21 cellular contexts compared by ENCODE assay signal in genomic region chr1:244545511-244545910, GRCh38.
A peak's percentile ranks its signal among the peaks of the same experiment; 100 is the strongest.
DNase-seq lines count a peak whose midpoint lies in the region; ATAC-seq and TF ChIP-seq lines count a peak whose summit lies in the region.
"Had no signal": no experiment of that assay in that cellular context is flagged by ENCODE, and none has a peak within 500 bp of the region (broad histone marks: within the 10 kb centered on the region; RNA-seq: fewer than 3 reads in every experiment).

No MANE protein-coding gene starts in this region.

- H3K4me1 ChIP-seq in mammary epithelial cell (ENCODE audit: insufficient read depth, low read length) = no peaks in the 10 kb centered on the region

- intact Hi-C loops in MCF 10A (cut with micrococcal nuclease) = no loop called here
- intact Hi-C loops in mammary epithelial cell (cut with micrococcal nuclease) = no loop called here
- intact Hi-C loops in left colon (cut with DNase I, micrococcal nuclease) = no loop called here

- H3K27ac ChIP-seq in mammary epithelial cell (ENCODE audit: insufficient read depth, low read depth, low read length) = no peak overlapping the region
- H3K27ac ChIP-seq in brain microvascular endothelial cell = no peak overlapping the region
- H3K27ac ChIP-seq: 22Rv1 had no signal

- no peaks in the 10 kb centered on the region for H3K9me3 ChIP-seq in mammary epithelial cell (replicated peaks; ENCODE audit: insufficient read depth, low read length)

- BruUV-seq in MCF 10A (replicated peaks; lab: Mats Ljungman, UMichigan) = no TSS peak
- no TSS peak for BruUV-seq in mammary epithelial cell (replicated peaks; lab: Mats Ljungman, UMichigan)

- H3K4me3 ChIP-seq in mammary epithelial cell (replicated peaks in 1 of 3; ENCODE audit: insufficient read depth in 1 of 3, low read depth in 2 of 3, low read length in 3 of 3) = no peak overlapping the region
- no peak overlapping the region for H3K4me3 ChIP-seq in brain microvascular endothelial cell (ENCODE audit: low read depth, low read length)
- no peak overlapping the region for H3K4me3 ChIP-seq in fibroblast of pulmonary artery (replicated peaks; ENCODE audit: low read depth, low read length)

- in situ Hi-C loops in mammary epithelial cell (cut with MboI; ENCODE audit: low sequenced_read_pairs in 2 of 2) = no loop called here
- in situ Hi-C loops in brain microvascular endothelial cell (cut with HindIII; ENCODE audit: low pct_ligation_motif_present, low sequenced_read_pairs) = no loop called here

- POLR2A ChIA-PET in MCF 10A (lab: Yijun Ruan, JAX) = no interaction called here

- H3K36me3 Mint-ChIP-seq in MCF 10A (ENCODE audit: insufficient read depth, unreplicated experiment) = no peaks in the 10 kb centered on the region
- peaks cover 5% of the 10 kb centered on the region for H3K36me3 Mint-ChIP-seq in mesothelial cell of epicardium
- no peaks in the 10 kb centered on the region for H3K36me3 Mint-ChIP-seq in HFFc6 (ENCODE audit: low read depth)

- no peaks in the 10 kb centered on the region for H3K4me1 Mint-ChIP-seq in MCF 10A (ENCODE audit: insufficient read depth, unreplicated experiment)
- no peaks in the 10 kb centered on the region for H3K4me1 Mint-ChIP-seq in mesothelial cell of epicardium
- no peaks in the 10 kb centered on the region for H3K4me1 Mint-ChIP-seq in HFFc6 (ENCODE audit: low read depth)
- H3K4me1 Mint-ChIP-seq: B cell, IgD-negative memory B cell had no signal

- H3K27me3 Mint-ChIP-seq in MCF 10A (ENCODE audit: insufficient read depth, unreplicated experiment) (no peaks in the 10 kb centered on the region), mesothelial cell of epicardium (ENCODE audit: low read depth) (no peaks in the 10 kb centered on the region), HFFc6 (ENCODE audit: insufficient read depth) (no peaks in the 10 kb centered on the region; the same call in 1 of the 2 replicates)
- H3K27me3 Mint-ChIP-seq: B cell; CD4-positive, alpha-beta T cell; IgD-negative memory B cell had no signal

- 72% methylated on average over 1 of the region's 1 CpG for WGBS in mammary epithelial cell (ENCODE audit: low coverage, missing lambda C conversion rate)

- dilution Hi-C loops in mammary epithelial cell (cut with HindIII; ENCODE audit: low sequenced_read_pairs) = no loop called here

- ATAC-seq in GM21723 (IDR thresholded peaks at IDR 0.05; ENCODE audit: unreplicated experiment) (no peak), left colon (no peak)
- ATAC-seq: Panc1, Right ventricle myocardium inferior had no signal

- H2AFZ ChIP-seq in mammary epithelial cell (ENCODE audit: low read depth, low read length) = no peak overlapping the region

- no peaks in the 10 kb centered on the region for H4K20me1 ChIP-seq in mammary epithelial cell (ENCODE audit: insufficient read depth, low read length)

- H3K4me3 Mint-ChIP-seq in MCF 10A (ENCODE audit: unreplicated experiment) (no peak overlapping the region), mesothelial cell of epicardium (no peak overlapping the region), HFFc6 (no peak overlapping the region)
- H3K4me3 Mint-ChIP-seq: B cell; CD4-positive, alpha-beta T cell; IgD-negative memory B cell had no signal

- no peaks in the 10 kb centered on the region for H3K79me2 ChIP-seq in mammary epithelial cell (ENCODE audit: insufficient read depth, low read length)

- TF ChIP-seq CTCF in MCF 10A (IDR thresholded peaks at IDR 0.05; ENCODE audit: unreplicated experiment) = no peak
- TF ChIP-seq CTCF in mammary epithelial cell (conservative IDR thresholded peaks at IDR 0.05 in 1 of 2, IDR thresholded peaks at IDR 0.05 in 1 of 2; ENCODE audit: extremely low read depth in 1 of 2, insufficient read depth in 1 of 2, low read depth in 1 of 2, low read length in 2 of 2) = no peak
- no peak for TF ChIP-seq CTCF in brain microvascular endothelial cell (IDR thresholded peaks at IDR 0.05; ENCODE audit: low read depth, low read length, missing control alignments)
- TF ChIP-seq CTCF in fibroblast of pulmonary artery (IDR thresholded peaks at IDR 0.05; ENCODE audit: low read length, missing control alignments) = no peak
- TF ChIP-seq CTCF in mesothelial cell of epicardium (IDR thresholded peaks at IDR 0.05; ENCODE audit: unreplicated experiment) = no peak
- no peak for TF ChIP-seq CTCF in HFFc6 (IDR thresholded peaks at IDR 0.05)

- H3K27me3 ChIP-seq in mammary epithelial cell (ENCODE audit: insufficient read depth, low read length) = no peaks in the 10 kb centered on the region
- no peaks in the 10 kb centered on the region for H3K27me3 ChIP-seq in brain microvascular endothelial cell (replicated peaks)

- DNase-seq in MCF 10A (ENCODE audit: unreplicated experiment) = peak; percentile 41
- no peak for DNase-seq in mammary epithelial cell
- peak; percentile 19 for DNase-seq in brain microvascular endothelial cell
- DNase-seq in fibroblast of pulmonary artery (ENCODE audit: low read depth) = peak; percentile 25
- no peak for DNase-seq in mesothelial cell of epicardium (ENCODE audit: low spot score in 2 of 2, unreplicated experiment in 2 of 2)
- no peak for DNase-seq in HFFc6
- no peak for DNase-seq in left colon
- DNase-seq: Calu3; CD4-positive, alpha-beta T cell; GOT3; NCI-H1048; NCI-H1436 treated with DMSO at 0.1 percent for 48 hours; NCI-H2029 treated with DMSO at 0.1 percent for 48 hours; NCI-H2171 treated with DMSO at 0.1 percent for 48 hours; NCI-H82 had no signal

- no peak overlapping the region for H3K27ac Mint-ChIP-seq in MCF 10A (ENCODE audit: low read depth, unreplicated experiment)
- H3K27ac Mint-ChIP-seq in mesothelial cell of epicardium = no peak overlapping the region
- H3K27ac Mint-ChIP-seq in HFFc6 = no peak overlapping the region
- H3K27ac Mint-ChIP-seq: B cell; CD4-positive, alpha-beta T cell; IgD-negative memory B cell had no signal

- no peak overlapping the region for H3K9ac ChIP-seq in mammary epithelial cell (ENCODE audit: insufficient read depth, low read length)

- CTCF ChIA-PET in MCF 10A (lab: Yijun Ruan, JAX) = no interaction called here
- CTCF ChIA-PET in mammary epithelial cell (lab: Charles Lee; ENCODE audit: low non-redundant PET) = no interaction called here

- H3K9me3 Mint-ChIP-seq in MCF 10A (ENCODE audit: unreplicated experiment) = peaks cover 20% of the 10 kb centered on the region
- H3K9me3 Mint-ChIP-seq in mesothelial cell of epicardium = peaks cover 29% of the 10 kb centered on the region
- peaks cover 6% of the 10 kb centered on the region for H3K9me3 Mint-ChIP-seq in HFFc6

- H3K36me3 ChIP-seq in mammary epithelial cell (ENCODE audit: insufficient read depth, low read length) (no peaks in the 10 kb centered on the region), brain microvascular endothelial cell (replicated peaks) (no peaks in the 10 kb centered on the region)

- H3K4me2 ChIP-seq in mammary epithelial cell (ENCODE audit: insufficient read depth, low read depth, low read length) = no peak overlapping the region

Comparison
In these comparisons a context has a peak if more than half of its experiments do, and no peak if none do; other contexts are left out.
1. DNase-seq: peak in MCF 10A (single experiment), brain microvascular endothelial cell (single experiment) and fibroblast of pulmonary artery (single experiment); none in mammary epithelial cell (single experiment), mesothelial cell of epicardium (0 of 2), HFFc6 (single experiment) and left colon (0 of 2).